ENCODE assay signal across 10 cellular contexts in the genomic region with DNA sequence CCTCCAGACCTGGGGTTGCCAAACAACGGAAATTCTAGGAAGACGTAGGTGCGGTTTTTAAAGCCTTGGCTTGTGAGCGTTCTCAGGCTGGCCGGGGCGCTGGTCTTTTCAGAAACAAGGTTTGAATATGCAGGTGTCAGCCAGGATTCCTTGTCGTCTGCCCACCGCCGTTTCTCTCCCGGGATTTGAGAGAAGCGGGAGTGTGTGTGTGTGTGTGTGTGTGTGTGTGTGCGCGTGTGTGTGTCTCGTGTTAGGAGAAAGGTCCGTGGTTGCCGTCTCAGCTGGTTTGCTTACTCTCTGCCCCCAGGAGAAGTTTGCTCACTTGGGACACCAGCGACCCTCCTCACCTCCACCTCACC. TPM values are rescaled to one million over a fixed set of nuclear protein-coding genes. Genes with fewer than 3 reads are reported as not detected.
DNase-seq lines count a peak whose midpoint lies in the region; ATAC-seq, FAIRE-seq and TF ChIP-seq lines count a peak whose summit lies in the region.
"Had no signal": no experiment of that assay in that cellular context is flagged by ENCODE, and none has a peak within 500 bp of the region (broad histone marks: within the 10 kb centered on the region; RNA-seq: fewer than 3 reads in every experiment).

No MANE protein-coding gene starts in this region.

- H3F3A ChIP-seq in neural progenitor cell (ENCODE audit: low read depth): peaks cover 63% of the 10 kb centered on the region

- H3K9me3 ChIP-seq in colonic mucosa (no peaks in the 10 kb centered on the region), neural progenitor cell (ENCODE audit: low read depth) (no peaks in the 10 kb centered on the region)

- H3K27me3 ChIP-seq in colonic mucosa: peaks cover 85% of the 10 kb centered on the region
- peaks cover 100% of the 10 kb centered on the region for H3K27me3 ChIP-seq in neural progenitor cell

- H3K4me3 Mint-ChIP-seq in neural progenitor cell: peak overlapping the region; percentile 86

- H3K9ac ChIP-seq in colonic mucosa (ENCODE audit: low read depth in 2 of 2, low read length in 2 of 2) (no peak overlapping the region), neural progenitor cell (no peak overlapping the region)

- H3K4me2 ChIP-seq in neural progenitor cell: peak overlapping the region; percentile 75

- no peak overlapping the region for H3K27ac Mint-ChIP-seq in neural progenitor cell

- in situ Hi-C loops in KBM-7 (cut with MboI; ENCODE audit: low pct_unique_long_range_greater_than_20kb, low sequenced_read_pairs): loop anchor here (25.0 kb wide), 2 partner anchors 572 to 672 kb away; no protein-coding TSS in a partner anchor

- no peak for TF ChIP-seq CTCF in colonic mucosa (IDR thresholded peaks at IDR 0.05)
- TF ChIP-seq CTCF in neural progenitor cell (IDR thresholded peaks at IDR 0.05): no peak

- FAIRE-seq in GM12891 (lab: Jason Lieb, UNC): no peak
- FAIRE-seq: frontal cortex had no signal

- H3K9me3 Mint-ChIP-seq in neural progenitor cell: no peaks in the 10 kb centered on the region

- H3K27ac ChIP-seq in colonic mucosa (no peak overlapping the region), neural progenitor cell (no peak overlapping the region)

- peaks cover 81% of the 10 kb centered on the region for H4K20me1 ChIP-seq in neural progenitor cell (ENCODE audit: low read depth)

- ATAC-seq in GM21526 (IDR thresholded peaks at IDR 0.05; ENCODE audit: low FRiP score, unreplicated experiment): no peak

- H3K79me2 ChIP-seq in neural progenitor cell (ENCODE audit: low read depth): no peaks in the 10 kb centered on the region

- peaks cover 79% of the 10 kb centered on the region for H3K27me3 Mint-ChIP-seq in neural progenitor cell (ENCODE audit: insufficient read depth, low read depth)

- H3K4me1 ChIP-seq in colonic mucosa (peaks cover 7% of the 10 kb centered on the region), neural progenitor cell (peaks cover 51% of the 10 kb centered on the region)

- H3K4me3 ChIP-seq in colonic mucosa: peak overlapping the region; percentile 45
- peak overlapping the region; percentile 46 for H3K4me3 ChIP-seq in neural progenitor cell

- no peak overlapping the region for H2AFZ ChIP-seq in neural progenitor cell (replicated peaks)

- DNase-seq in COR-L47 (lab: John Stamatoyannopoulos, UW) (peak; percentile 38), KBM-7 (peak; percentile 24), colonic mucosa (no peak), neural progenitor cell (ENCODE audit: low spot score) (peak; percentile 56), GM12891 (ENCODE audit: insufficient read length, low spot score) (no peak), SKM-1 (lab: John Stamatoyannopoulos, UW; ENCODE audit: unreplicated experiment) (no peak)
- DNase-seq: activated CD4-positive, alpha-beta T cell treated with anti-CD3 and anti-CD28 coated beads, Interleukin-2, amount 50 U/mL, for 48 hours; NCI-H1048 had no signal

- H3K36me3 Mint-ChIP-seq in neural progenitor cell: no peaks in the 10 kb centered on the region

- no peaks in the 10 kb centered on the region for H3K36me3 ChIP-seq in colonic mucosa
- no peaks in the 10 kb centered on the region for H3K36me3 ChIP-seq in neural progenitor cell

- intact Hi-C loops in colonic mucosa (cut with DNase I): no loop called here

- H3K4me1 Mint-ChIP-seq in neural progenitor cell: peaks cover 53% of the 10 kb centered on the region

- no peak for TF ChIP-seq POLR2A in GM12891 (IDR thresholded peaks at IDR 0.05; ENCODE audit: low read depth, low read length)

TF ChIP-seq in GM12891, 5 proteins besides CTCF, POLR2A, EP300 and RAD21:
- TF ChIP-seq PAX5 (IDR thresholded peaks at IDR 0.05; ENCODE audit: insufficient read depth, low read length, severe bottlenecking) (no peak), TAF1 (IDR thresholded peaks at IDR 0.05; ENCODE audit: low read depth, low read length) (no peak), POU2F2 (IDR thresholded peaks at IDR 0.05; ENCODE audit: low read depth, low read length) (no peak), SPI1 (IDR thresholded peaks at IDR 0.05; ENCODE audit: low read depth, low read length) (no peak)

RNA-seq across cellular contexts. Expression of a gene that starts 1.0 kb away (rescaled TPM):
- total RNA-seq in colonic mucosa (under 1 TPM; 0.05 to 0.49 TPM), neural progenitor cell (ENCODE audit: low replicate concordance) (0.06 and 0.15 TPM in 2 replicates)
- 0.01 TPM for polyA plus RNA-seq in GM12891 (2012; ENCODE audit: low read depth, missing spikeins)

Comparison
In these comparisons a context has a peak if more than half of its experiments do, and no peak if none do; other contexts are left out.
1. DNase-seq: peak in COR-L47 (single experiment), KBM-7 (single experiment) and neural progenitor cell (single experiment); none in colonic mucosa (single experiment), GM12891 (single experiment) and SKM-1 (single experiment).